Comparison of ENCODE assay signal across 18 cellular contexts in genomic region chr20:1291191-1291741, GRCh38. TPM values are rescaled to one million over a fixed set of nuclear protein-coding genes. Genes with fewer than 3 reads are reported as not detected.
DNase-seq lines count a peak whose midpoint lies in the region; ATAC-seq, FAIRE-seq and TF ChIP-seq lines count a peak whose summit lies in the region.
"Had no signal": no experiment of that assay in that cellular context is flagged by ENCODE, and none has a peak within 500 bp of the region (broad histone marks: within the 10 kb centered on the region; RNA-seq: fewer than 3 reads in every experiment).

No MANE protein-coding gene starts in this region.

- ATAC-seq in SK-N-SH treated with all-trans-retinoic acid at 6 μM for 48 hours (peak; percentile 59), HG02678 (IDR thresholded peaks at IDR 0.05; ENCODE audit: unreplicated experiment) (no peak)
- no peak for ATAC-seq in activated T-cell treated with anti-CD3 and anti-CD28 coated beads, Interleukin-2, amount 50 U/mL, for 4 hours
- ATAC-seq: HepG2; natural killer cell treated with Interleukin-12 subunit alpha and Interleukin-12 subunit beta and Interleukin-15 and Interleukin-18, amount 100 ng/mL, for 72 hours; stimulated activated naive CD8-positive, alpha-beta T cell treated with anti-CD3 and anti-CD28 coated beads, Interleukin-15, amount 100 ng/mL, for 72 hours had no signal

- H3K4me1 Mint-ChIP-seq in activated T-cell treated with anti-CD3 and anti-CD28 coated beads, Interleukin-2, amount 50 U/mL, for 4 hours (ENCODE audit: low read depth), result peaks cover 46% of the 10 kb centered on the region
- H3K4me1 Mint-ChIP-seq: CD14-positive monocyte had no signal

- H3K27me3 Mint-ChIP-seq in activated T-cell treated with anti-CD3 and anti-CD28 coated beads, Interleukin-2, amount 50 U/mL, for 4 hours (ENCODE audit: low read depth), result no peaks in the 10 kb centered on the region
- H3K27me3 Mint-ChIP-seq: natural killer cell treated with Interleukin-12 subunit alpha and Interleukin-12 subunit beta and Interleukin-15 and Interleukin-18, amount 100 ng/mL, for 72 hours; stimulated activated naive CD8-positive, alpha-beta T cell treated with anti-CD3 and anti-CD28 coated beads, Interleukin-15, amount 100 ng/mL, for 72 hours had no signal

- intact Hi-C loops in posterior vena cava (cut with DNase I), result loop anchor here in 1 of 2 donors (5.0 kb wide), 1 partner anchor 1141 kb away; no protein-coding TSS in a partner anchor

- H3K9me3 Mint-ChIP-seq in activated T-cell treated with anti-CD3 and anti-CD28 coated beads, Interleukin-2, amount 50 U/mL, for 4 hours, result no peaks in the 10 kb centered on the region
- H3K9me3 Mint-ChIP-seq: activated naive CD4-positive, alpha-beta T cell treated with anti-CD3 and anti-CD28 coated beads for 36 hours; natural killer cell treated with Interleukin-12 subunit alpha and Interleukin-12 subunit beta and Interleukin-15 and Interleukin-18, amount 100 ng/mL, for 72 hours; stimulated activated naive CD8-positive, alpha-beta T cell treated with anti-CD3 and anti-CD28 coated beads, Interleukin-15, amount 100 ng/mL, for 72 hours had no signal

- H3K36me3 Mint-ChIP-seq in activated T-cell treated with anti-CD3 and anti-CD28 coated beads, Interleukin-2, amount 50 U/mL, for 4 hours (ENCODE audit: insufficient read depth), result peaks cover 3% of the 10 kb centered on the region
- H3K36me3 Mint-ChIP-seq: CD14-positive monocyte; natural killer cell treated with Interleukin-12 subunit alpha and Interleukin-12 subunit beta and Interleukin-15 and Interleukin-18, amount 100 ng/mL, for 72 hours had no signal

- TF ChIP-seq CTCF in foreskin fibroblast (IDR thresholded peaks at IDR 0.05; ENCODE audit: low read depth, low read length), result no peak

- no peak overlapping the region for H3K4me3 ChIP-seq in foreskin fibroblast (ENCODE audit: low read depth in 1 of 2, low read length in 2 of 2)
- H3K4me3 ChIP-seq: colonic mucosa, skin epidermis had no signal

- no peak overlapping the region for H3K4me3 Mint-ChIP-seq in activated T-cell treated with anti-CD3 and anti-CD28 coated beads, Interleukin-2, amount 50 U/mL, for 4 hours
- H3K4me3 Mint-ChIP-seq: activated naive CD4-positive, alpha-beta T cell treated with anti-CD3 and anti-CD28 coated beads for 36 hours; CD14-positive monocyte; natural killer cell treated with Interleukin-12 subunit alpha and Interleukin-12 subunit beta and Interleukin-15 and Interleukin-18, amount 100 ng/mL, for 72 hours; stimulated activated naive CD8-positive, alpha-beta T cell treated with anti-CD3 and anti-CD28 coated beads, Interleukin-15, amount 100 ng/mL, for 72 hours had no signal

- DNase-seq in EL (peak; percentile 10), foreskin fibroblast (peak; percentile 20 to 49), posterior vena cava (ENCODE audit: low spot score) (peak; percentile 29), AG20443 (ENCODE audit: low spot score) (no peak), urothelium cell line (ENCODE audit: low spot score) (no peak)
- no peak for DNase-seq in activated T-cell treated with anti-CD3 and anti-CD28 coated beads, Interleukin-2, amount 50 U/mL, for 4 hours
- DNase-seq: activated naive CD4-positive, alpha-beta T cell treated with anti-CD3 and anti-CD28 coated beads for 36 hours; colonic mucosa; foreskin melanocyte; NCI-H82; SIG-M5; stimulated activated naive CD8-positive, alpha-beta T cell treated with anti-CD3 and anti-CD28 coated beads, Interleukin-15, amount 100 ng/mL, for 72 hours had no signal

- FAIRE-seq in urothelium cell line (lab: Jason Lieb, UNC), result no peak
- FAIRE-seq: HepG2 had no signal

TF ChIP-seq in SK-N-SH treated with all-trans-retinoic acid at 6 μM for 48 hours, 23 proteins besides CTCF, POLR2A, EP300 and RAD21:
- TF ChIP-seq ISL1 (CRISPR knock-in tag; IDR thresholded peaks at IDR 0.05), result no peak
- no peak for TF ChIP-seq ARNTL (CRISPR knock-in tag; IDR thresholded peaks at IDR 0.05; ENCODE audit: borderline replicate concordance, low read depth)

RNA-seq across cellular contexts. Expression of gene SNPH, which starts 25.2 kb away (rescaled TPM):
- total RNA-seq in posterior vena cava, result 10 to 100 TPM in 1 of 2 donors, 1 to 10 TPM in 1; 8.9 to 11.9 TPM
- 1 to 10 TPM; 1.4 to 2.6 (median 1.9) TPM for total RNA-seq in activated T-cell treated with anti-CD3 and anti-CD28 coated beads, Interleukin-2, amount 50 U/mL, for 4 hours

RNA-seq across cellular contexts. Expression of gene SDCBP2, which starts 37.7 kb away (rescaled TPM):
- 1 to 10 TPM; 3.1 to 5.4 TPM for total RNA-seq in posterior vena cava
- 1 to 10 TPM; 1.9 to 3.2 (median 2.2) TPM for total RNA-seq in activated T-cell treated with anti-CD3 and anti-CD28 coated beads, Interleukin-2, amount 50 U/mL, for 4 hours

Comparison
In these comparisons a context has a peak if more than half of its experiments do, and no peak if none do; other contexts are left out.
1. DNase-seq: peak in EL (single experiment), foreskin fibroblast (2 of 2) and posterior vena cava (single experiment); none in activated T-cell treated with anti-CD3 and anti-CD28 coated beads, Interleukin-2, amount 50 U/mL, for 4 hours (single experiment), AG20443 (single experiment) and urothelium cell line (single experiment).